In genomic region chr15:68204776-68205557, GRCh38 we compare ENCODE assay signal across 8 cellular contexts. TPM values are rescaled to one million over a fixed set of nuclear protein-coding genes. Genes with fewer than 3 reads are reported as not detected.
DNase-seq lines count a peak whose midpoint lies in the region; ATAC-seq, FAIRE-seq and TF ChIP-seq lines count a peak whose summit lies in the region.

Gene CALML4, minus strand, starts transcription at chr15:68205332. Its CDS starts 85 bp downstream, at chr15:68205247.

- H3K4me1 Mint-ChIP-seq in activated T-cell treated with anti-CD3 and anti-CD28 coated beads, Interleukin-2, amount 50 U/mL, for 72 hours (ENCODE audit: low read depth), result peaks cover 19% of the 10 kb centered on the region

- CTCF ChIA-PET in HCT116 (lab: Charles Lee), result no interaction called here

- H2AFZ ChIP-seq in HCT116 (ENCODE audit: low read depth, low read length, poor library complexity, severe bottlenecking), result no peak within 1 kb of the TSS

- no peaks in the 10 kb centered on the region; a peak in 1 of 4 replicates for H3K36me3 ChIP-seq in HCT116 (ENCODE audit: control insufficient read depth in 1 of 2, insufficient read depth in 2 of 2, low read length in 2 of 2)
- H3K36me3 ChIP-seq in RWPE2 (ENCODE audit: low read depth), result no peaks in the 10 kb centered on the region
- no peaks in the 10 kb centered on the region for H3K36me3 ChIP-seq in right atrium auricular region

- H3K4me3 Mint-ChIP-seq in activated T-cell treated with anti-CD3 and anti-CD28 coated beads, Interleukin-2, amount 50 U/mL, for 72 hours, result peak within 1 kb of the TSS in 1 of 2 donors; percentile 43

- RAD21 ChIA-PET in HCT116 (lab: Charles Lee; ENCODE audit: low non-redundant PET in 1 of 2, low total read pairs in 2 of 2, uncharacterized antibody in 2 of 2, unreplicated experiment in 2 of 2), result no interaction called here

- BruUV-seq in HCT116 (replicated peaks; lab: Mats Ljungman, UMichigan), result no TSS peak

- no peak for TF ChIP-seq POLR2A in HCT116 (IDR thresholded peaks at IDR 0.05; ENCODE audit: borderline replicate concordance, extremely low read depth, insufficient read depth, insufficient read length)

- H3K9me2 ChIP-seq in HCT116 (ENCODE audit: insufficient read depth), result no peaks in the 10 kb centered on the region

- FAIRE-seq in D721Med (lab: Jason Lieb, UNC), result no peak

- H3K4me1 ChIP-seq in HCT116 (ENCODE audit: control insufficient read depth in 1 of 2, insufficient read depth in 2 of 2, low read length in 2 of 2), result peaks cover 6 to 20% of the 10 kb centered on the region in 2 experiments; a peak in 3 of 4 replicates
- H3K4me1 ChIP-seq in RWPE2 (ENCODE audit: insufficient read depth, poor library complexity, severe bottlenecking), result peaks cover 14% of the 10 kb centered on the region
- peaks cover 0 to 37% of the 10 kb centered on the region in 2 donors for H3K4me1 ChIP-seq in right atrium auricular region

- H3K27me3 ChIP-seq in HCT116 (ENCODE audit: insufficient read depth, low read length), result no peaks in the 10 kb centered on the region
- H3K27me3 ChIP-seq in RWPE2 (ENCODE audit: insufficient read depth, poor library complexity, severe bottlenecking), result no peaks in the 10 kb centered on the region
- H3K27me3 ChIP-seq in right atrium auricular region, result no peaks in the 10 kb centered on the region

- TF ChIP-seq CTCF in HCT116 (IDR thresholded peaks at IDR 0.05 in 2 of 3, conservative IDR thresholded peaks at IDR 0.05 in 1 of 3; ENCODE audit: borderline replicate concordance in 1 of 3, insufficient read depth in 1 of 3, low read depth in 2 of 3, low read length in 2 of 3) (no peak), RWPE2 (IDR thresholded peaks at IDR 0.05; ENCODE audit: poor library complexity, severe bottlenecking) (no peak), right atrium auricular region (IDR thresholded peaks at IDR 0.05) (no peak), D721Med (IDR thresholded peaks at IDR 0.05; ENCODE audit: insufficient read depth, missing control alignments) (no peak)

- no peaks in the 10 kb centered on the region for H3K9me3 Mint-ChIP-seq in activated T-cell treated with anti-CD3 and anti-CD28 coated beads, Interleukin-2, amount 50 U/mL, for 72 hours

- no peak for TF ChIP-seq RAD21 in HCT116 (IDR thresholded peaks at IDR 0.05; ENCODE audit: low read depth)

- H3K36me3 Mint-ChIP-seq in activated T-cell treated with anti-CD3 and anti-CD28 coated beads, Interleukin-2, amount 50 U/mL, for 72 hours (ENCODE audit: insufficient read depth in 2 of 2), result no peaks in the 10 kb centered on the region

- DNase-seq in HCT116 (ENCODE audit: low read depth, low spot score) (no peak), RWPE2 (ENCODE audit: low spot score) (no peak), right atrium auricular region (ENCODE audit: low spot score) (peak; percentile 76), D721Med (ENCODE audit: insufficient read length, low spot score) (no peak), RPMI8226 (no peak)
- DNase-seq in activated T-cell treated with anti-CD3 and anti-CD28 coated beads, Interleukin-2, amount 50 U/mL, for 72 hours, result no peak
- DNase-seq in activated CD4-positive, alpha-beta T cell treated with anti-CD3 and anti-CD28 coated beads, Interleukin-2, amount 50 U/mL, for 4 hours, result no peak

- peak; percentile 24 for ATAC-seq in HCT116
- peak; percentile 24; the same call in 1 of the 3 replicates for ATAC-seq in RWPE2 (ENCODE audit: low read depth)
- ATAC-seq in activated T-cell treated with anti-CD3 and anti-CD28 coated beads, Interleukin-2, amount 50 U/mL, for 72 hours (replicated peaks in 1 of 2), result no peak

- no peaks in the 10 kb centered on the region for H3K9me3 ChIP-seq in HCT116 (ENCODE audit: control insufficient read depth in 1 of 2, insufficient read depth in 1 of 2, low read depth in 1 of 2, low read length in 2 of 2)
- H3K9me3 ChIP-seq in RWPE2 (ENCODE audit: severe bottlenecking), result no peaks in the 10 kb centered on the region
- no peaks in the 10 kb centered on the region for H3K9me3 ChIP-seq in right atrium auricular region

- H3K27me3 Mint-ChIP-seq in activated T-cell treated with anti-CD3 and anti-CD28 coated beads, Interleukin-2, amount 50 U/mL, for 72 hours (ENCODE audit: low read depth), result no peaks in the 10 kb centered on the region

- H3K4me2 ChIP-seq in HCT116 (ENCODE audit: low read length), result peak within 1 kb of the TSS; percentile 25

- no peak within 1 kb of the TSS for H3K27ac Mint-ChIP-seq in activated T-cell treated with anti-CD3 and anti-CD28 coated beads, Interleukin-2, amount 50 U/mL, for 72 hours

- H3K27ac ChIP-seq in HCT116 (ENCODE audit: low read depth, low read length) (no peak within 1 kb of the TSS), RWPE2 (ENCODE audit: poor library complexity, severe bottlenecking) (no peak within 1 kb of the TSS), right atrium auricular region (peak within 1 kb of the TSS in 1 of 2 donors; percentile 32), skin epidermis (peak within 1 kb of the TSS in 20 of 21 experiments; percentile 27 to 76 (median 58))

- H3K79me2 ChIP-seq in HCT116 (ENCODE audit: insufficient read depth, low read length), result peaks cover 38% of the 10 kb centered on the region; the same call in 1 of the 2 replicates

- POLR2A ChIA-PET in HCT116 (lab: Charles Lee), result no interaction called here

- no peak within 1 kb of the TSS for H3K4me3 ChIP-seq in HCT116 (replicated peaks in 1 of 2; ENCODE audit: low read depth in 1 of 2, low read length in 2 of 2)
- no peak within 1 kb of the TSS for H3K4me3 ChIP-seq in RWPE2 (ENCODE audit: severe bottlenecking)
- H3K4me3 ChIP-seq in right atrium auricular region, result peak within 1 kb of the TSS in 1 of 2 donors; percentile 25
- peak within 1 kb of the TSS in 2 of 7 experiments; percentile 1 to 15 for H3K4me3 ChIP-seq in skin epidermis

- no peak within 1 kb of the TSS for H3K9ac ChIP-seq in HCT116 (ENCODE audit: low read length)

- H4K20me1 ChIP-seq in HCT116 (ENCODE audit: insufficient read depth), result no peaks in the 10 kb centered on the region

- intact Hi-C loops in HCT116 (cut with micrococcal nuclease), result no loop called here

TF ChIP-seq in HCT116, 20 proteins besides CTCF, POLR2A, EP300 and RAD21:
- TF ChIP-seq MAX (IDR thresholded peaks at IDR 0.05), result no peak
- 0 out of 2 replicates have a peak, but pooled peaks have one; percentile 10 for TF ChIP-seq SP1 (IDR thresholded peaks at IDR 0.05; ENCODE audit: low read depth)

RNA-seq across cellular contexts. Expression of gene CALML4, which starts in this region (rescaled TPM):
- 8.5 TPM for total RNA-seq in HCT116 (2021; ENCODE audit: unreplicated experiment)
- 6.2 and 9.9 TPM in 2 replicates for polyA plus RNA-seq in HCT116 (2012)
- total RNA-seq in right atrium auricular region, result 1 to 10 TPM in 1 of 2 donors, under 1 TPM in 1; 0.52 to 2.1 TPM
- 1 to 10 TPM; 6.0 to 7.0 TPM for total RNA-seq in activated T-cell treated with anti-CD3 and anti-CD28 coated beads, Interleukin-2, amount 50 U/mL, for 72 hours

Comparison
In these comparisons a context has a peak if more than half of its experiments do, and no peak if none do; other contexts are left out.
1. ATAC-seq: peak in HCT116 (single experiment) and RWPE2 (single experiment); none in activated T-cell treated with anti-CD3 and anti-CD28 coated beads, Interleukin-2, amount 50 U/mL, for 72 hours (0 of 2).
2. H3K27ac ChIP-seq: peak in skin epidermis (20 of 21); none in HCT116 (single experiment) and RWPE2 (single experiment).